8 cellular contexts compared by ENCODE assay signal in the genomic region with DNA sequence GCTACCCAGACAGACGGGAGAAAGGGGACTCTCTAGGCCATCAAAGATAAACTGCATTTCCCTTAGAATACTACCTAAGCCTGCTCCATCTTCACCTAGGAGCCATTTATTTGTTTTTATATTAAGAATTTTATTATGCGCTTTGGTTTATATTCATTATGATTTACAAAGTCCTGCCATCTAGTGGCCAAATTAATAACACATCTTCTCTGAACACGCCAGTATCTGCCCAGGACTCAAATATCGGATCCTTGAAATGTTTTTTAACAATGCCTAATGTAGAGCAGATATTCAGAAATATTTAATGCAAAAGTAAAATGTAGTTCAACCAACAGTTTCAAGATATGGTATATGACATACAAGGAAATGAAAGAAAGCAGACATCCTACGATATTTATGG. TPM values are rescaled to one million over a fixed set of nuclear protein-coding genes. Genes with fewer than 3 reads are reported as not detected.
DNase-seq lines count a peak whose midpoint lies in the region; ATAC-seq, FAIRE-seq and TF ChIP-seq lines count a peak whose summit lies in the region.

No MANE protein-coding gene starts in this region.

- TF ChIP-seq EP300 in sigmoid colon (IDR thresholded peaks at IDR 0.05) = no peak

- H3K4me1 ChIP-seq in sigmoid colon = no peaks in the 10 kb centered on the region

- TF ChIP-seq CTCF in GM12872 (IDR thresholded peaks at IDR 0.05; ENCODE audit: insufficient read depth, low read depth, low read length) = peak; percentile 39; the same call in 2 of the 3 replicates
- TF ChIP-seq CTCF in sigmoid colon (IDR thresholded peaks at IDR 0.05) = peak in 3 of 4 experiments; percentile 21 to 58 (median 22)

- no peaks in the 10 kb centered on the region for H3K9me3 ChIP-seq in sigmoid colon

- no peak overlapping the region for H3K27ac ChIP-seq in sigmoid colon

- ATAC-seq in esophagus mucosa (peak; percentile 20), HG03442 (IDR thresholded peaks at IDR 0.05; ENCODE audit: unreplicated experiment) (no peak), HG02981 (IDR thresholded peaks at IDR 0.05; ENCODE audit: unreplicated experiment) (no peak)

- H3K4me3 ChIP-seq in sigmoid colon = no peak overlapping the region

- H3K36me3 ChIP-seq in sigmoid colon = no peaks in the 10 kb centered on the region

- FAIRE-seq in A204.1 (lab: Jason Lieb, UNC) = peak; percentile 93

- no peaks in the 10 kb centered on the region for H3K27me3 ChIP-seq in sigmoid colon

- intact Hi-C loops in sigmoid colon (cut with DNase I) = loop anchor here (5.0 kb wide), 1 partner anchor 688 kb away; no protein-coding TSS in a partner anchor

- WGBS in sigmoid colon, 2 donors = 24 to 41% methylated on average over 5 of the region's 5 CpGs

- no peak for TF ChIP-seq POLR2A in sigmoid colon (IDR thresholded peaks at IDR 0.05)

- peak; percentile 23 to 50 for DNase-seq in NOMO-1 (lab: John Stamatoyannopoulos, UW; ENCODE audit: unreplicated experiment in 2 of 2)
- DNase-seq in sigmoid colon = no peak
- no peak for DNase-seq in activated T-cell treated with anti-CD3 and anti-CD28 coated beads, Interleukin-2, amount 50 U/mL, for 1 hour

RNA-seq across cellular contexts. Expression of a gene that starts 20.8 kb away (rescaled TPM):
- total RNA-seq in esophagus mucosa (37.3 TPM), sigmoid colon (10 to 100 TPM; 53.7 to 99.9 (median 66.9) TPM)
- 10 to 100 TPM; 21.6 to 40.5 (median 32.1) TPM for polyA plus RNA-seq in sigmoid colon

Comparison
In these comparisons a context has a peak if more than half of its experiments do, and no peak if none do; other contexts are left out.
1. DNase-seq: peak in NOMO-1 (2 of 2); none in sigmoid colon (single experiment) and activated T-cell treated with anti-CD3 and anti-CD28 coated beads, Interleukin-2, amount 50 U/mL, for 1 hour (single experiment).